In the genomic region with DNA sequence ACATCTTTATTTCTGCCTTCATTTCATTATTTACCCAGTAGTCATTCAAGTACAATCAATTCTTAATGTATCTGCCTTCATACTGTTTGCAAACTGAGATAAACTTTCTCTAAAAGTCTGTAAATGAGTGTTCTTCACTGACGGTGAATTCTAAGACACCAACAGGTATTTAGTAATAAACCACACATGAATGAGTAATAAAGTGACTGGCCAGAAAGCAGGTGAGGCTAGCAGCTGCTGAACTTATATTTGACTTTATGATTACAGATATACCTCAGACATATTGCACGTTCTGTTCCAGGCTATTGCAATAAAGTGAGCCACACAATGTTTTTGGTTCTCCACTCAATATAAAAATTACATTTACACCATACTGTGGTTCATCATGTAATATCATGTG, we compare ENCODE assay signal across 27 cellular contexts.
"Had no signal": no experiment of that assay in that cellular context is flagged by ENCODE, and none has a peak within 500 bp of the region (broad histone marks: within the 10 kb centered on the region; RNA-seq: fewer than 3 reads in every experiment).

No MANE protein-coding gene starts in this region.

- H3K27ac Mint-ChIP-seq: immature natural killer cell; memory B cell; naive thymus-derived CD4-positive, alpha-beta T cell; natural killer cell treated with Interleukin-12 subunit alpha and Interleukin-12 subunit beta and Interleukin-15 and Interleukin-18, amount 100 ng/mL, for 72 hours; stimulated activated effector memory CD8-positive, alpha-beta T cell treated with anti-CD3 and anti-CD28 coated beads, Interleukin-12 subunit alpha, Interleukin-12 subunit beta, amount 100 ng/mL, for 72 hours; type B pancreatic cell had no signal

- FAIRE-seq: islet of Langerhans, kidney, pancreas had no signal

- H3K27me3 ChIP-seq: pancreas, spleen, tibial nerve, uterus had no signal

- ATAC-seq: mucosa of descending colon; naive thymus-derived CD4-positive, alpha-beta T cell; natural killer cell treated with Interleukin-12 subunit alpha and Interleukin-12 subunit beta and Interleukin-15 and Interleukin-18, amount 100 ng/mL, for 72 hours; pancreas; right cardiac atrium; sciatic nerve; stimulated activated effector memory CD8-positive, alpha-beta T cell treated with anti-CD3 and anti-CD28 coated beads, Interleukin-12 subunit alpha, Interleukin-12 subunit beta, amount 100 ng/mL, for 72 hours; stimulated activated naive CD8-positive, alpha-beta T cell treated with anti-CD3 and anti-CD28 coated beads, Interleukin-15, amount 100 ng/mL, for 72 hours had no signal

- H3K4me1 Mint-ChIP-seq: immature natural killer cell; memory B cell; naive thymus-derived CD4-positive, alpha-beta T cell; stimulated activated effector memory CD8-positive, alpha-beta T cell treated with anti-CD3 and anti-CD28 coated beads, Interleukin-12 subunit alpha, Interleukin-12 subunit beta, amount 100 ng/mL, for 72 hours; stimulated activated naive CD8-positive, alpha-beta T cell treated with anti-CD3 and anti-CD28 coated beads, Interleukin-15, amount 100 ng/mL, for 72 hours had no signal

- H3K36me3 Mint-ChIP-seq: immature natural killer cell; memory B cell; stimulated activated effector memory CD8-positive, alpha-beta T cell treated with anti-CD3 and anti-CD28 coated beads, Interleukin-12 subunit alpha, Interleukin-12 subunit beta, amount 100 ng/mL, for 72 hours; type B pancreatic cell had no signal

- H3K27me3 Mint-ChIP-seq: memory B cell; naive thymus-derived CD4-positive, alpha-beta T cell; natural killer cell treated with Interleukin-12 subunit alpha and Interleukin-12 subunit beta and Interleukin-15 and Interleukin-18, amount 100 ng/mL, for 72 hours; stimulated activated naive CD8-positive, alpha-beta T cell treated with anti-CD3 and anti-CD28 coated beads, Interleukin-15, amount 100 ng/mL, for 72 hours; type B pancreatic cell had no signal

- H3K9me3 ChIP-seq: left ventricle myocardium inferior, pancreas, prostate gland, tibial nerve, uterus had no signal

- H3K4me3 Mint-ChIP-seq: immature natural killer cell; memory B cell; naive thymus-derived CD4-positive, alpha-beta T cell; natural killer cell treated with Interleukin-12 subunit alpha and Interleukin-12 subunit beta and Interleukin-15 and Interleukin-18, amount 100 ng/mL, for 72 hours; stimulated activated effector memory CD8-positive, alpha-beta T cell treated with anti-CD3 and anti-CD28 coated beads, Interleukin-12 subunit alpha, Interleukin-12 subunit beta, amount 100 ng/mL, for 72 hours; stimulated activated naive CD8-positive, alpha-beta T cell treated with anti-CD3 and anti-CD28 coated beads, Interleukin-15, amount 100 ng/mL, for 72 hours; type B pancreatic cell had no signal

- H3K36me3 ChIP-seq: left ventricle myocardium inferior, pancreas, prostate gland, spleen, tibial nerve, uterus had no signal

- H3K27ac ChIP-seq: left ventricle myocardium inferior, pancreas, prostate gland, skin epidermis, spleen, tibial nerve, uterus had no signal

- H3K4me1 ChIP-seq: left ventricle myocardium inferior, pancreas, prostate gland, spleen, tibial nerve, uterus had no signal

- H3K4me3 ChIP-seq: left ventricle myocardium inferior, lung, mucosa of descending colon, pancreas, prostate gland, skin epidermis, spleen, tibial nerve, uterus had no signal

- DNase-seq: hypothalamus; immature natural killer cell; kidney; left ventricle myocardium inferior; midbrain; mucosa of descending colon; naive thymus-derived CD4-positive, alpha-beta T cell; pancreas; posterior cingulate gyrus; retina; right cardiac atrium; spleen; stimulated activated CD4-positive, alpha-beta T cell treated with anti-CD3 and anti-CD28 coated beads, Interleukin-4, amount 100 ng/mL, for 24 hours; stimulated activated naive CD4-positive, alpha-beta T cell treated with Interleukin-2 at 50 U/mL for 16 hours; stimulated activated naive CD8-positive, alpha-beta T cell treated with anti-CD3 and anti-CD28 coated beads, Interleukin-15, amount 100 ng/mL, for 72 hours; substantia nigra; uterus had no signal
